ENCODE assay signal across 11 cellular contexts in the genomic region with DNA sequence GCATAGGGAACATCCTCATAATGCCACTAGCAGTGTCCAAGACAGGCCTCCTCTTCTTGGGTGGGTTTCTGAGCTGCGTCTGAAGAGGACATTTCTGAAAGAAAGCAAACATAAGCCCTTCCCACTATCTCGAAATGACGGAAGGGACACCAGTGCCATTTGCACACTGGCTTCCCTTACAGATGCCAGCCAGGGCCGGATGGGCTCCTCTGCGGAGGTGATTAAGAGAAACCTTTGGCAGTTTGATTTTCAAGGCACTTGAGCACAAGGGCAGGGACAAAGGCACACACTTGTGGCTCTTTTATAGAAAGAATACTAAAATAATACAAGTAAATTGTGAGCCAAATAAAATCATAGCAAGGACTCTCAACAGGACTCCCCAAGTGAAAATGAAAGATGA.
DNase-seq lines count a peak whose midpoint lies in the region; ATAC-seq and TF ChIP-seq lines count a peak whose summit lies in the region.
"Had no signal": no experiment of that assay in that cellular context is flagged by ENCODE, and none has a peak within 500 bp of the region (broad histone marks: within the 10 kb centered on the region; RNA-seq: fewer than 3 reads in every experiment).

No MANE protein-coding gene starts in this region.

- H3K79me2 ChIP-seq in parathyroid adenoma (no peaks in the 10 kb centered on the region), mesendoderm (ENCODE audit: control insufficient read depth, insufficient read depth, low read length) (no peaks in the 10 kb centered on the region)

- intact Hi-C loops in heart left ventricle (cut with DNase I): loop anchor here in 6 of 10 donors (5.0 to 10.0 kb wide), 4 partner anchors 86 to 126 kb away; no protein-coding TSS in a partner anchor
- intact Hi-C loops in upper lobe of right lung (cut with DNase I): no loop called here

- H3K4ac ChIP-seq in mesendoderm (ENCODE audit: low read depth, low read length): no peak overlapping the region

- TF ChIP-seq POLR2A in heart left ventricle (IDR thresholded peaks at IDR 0.05): no peak

- H3K23ac ChIP-seq in mesendoderm (ENCODE audit: low read length): no peak overlapping the region

- no peak overlapping the region for H4K8ac ChIP-seq in mesendoderm (ENCODE audit: low read depth, low read length)

- no peak overlapping the region for H2BK5ac ChIP-seq in mesendoderm (ENCODE audit: low read length)

- H3K4me3 ChIP-seq in astrocyte of the cerebellum (ENCODE audit: low read depth, low read length): peak overlapping the region; percentile 3
- H3K4me3 ChIP-seq in heart left ventricle: peak overlapping the region in 8 of 12 donors; percentile 12 to 47 (median 34)
- no peak overlapping the region for H3K4me3 ChIP-seq in parathyroid adenoma (ENCODE audit: low read depth, low read length)
- H3K4me3 ChIP-seq in upper lobe of right lung: peak overlapping the region; percentile 22
- no peak overlapping the region for H3K4me3 ChIP-seq in mesendoderm (ENCODE audit: low read length)

- H2AFZ ChIP-seq in parathyroid adenoma: peak overlapping the region; percentile 72

- H3K4me1 ChIP-seq in heart left ventricle (peaks cover 0 to 45% (median 16%) of the 10 kb centered on the region in 12 donors), parathyroid adenoma (peaks cover 6% of the 10 kb centered on the region), upper lobe of right lung (peaks cover 12% of the 10 kb centered on the region), mesendoderm (ENCODE audit: control insufficient read depth, low read depth, low read length) (no peaks in the 10 kb centered on the region)

- H3K27me3 ChIP-seq in heart left ventricle (no peaks in the 10 kb centered on the region), parathyroid adenoma (ENCODE audit: control insufficient read depth, insufficient read depth, low read length) (no peaks in the 10 kb centered on the region), upper lobe of right lung (no peaks in the 10 kb centered on the region), mesendoderm (ENCODE audit: insufficient read depth, low read length, poor library complexity) (no peaks in the 10 kb centered on the region)

- no peak overlapping the region for H3K56ac ChIP-seq in mesendoderm (ENCODE audit: low read length)

- no peaks in the 10 kb centered on the region for H3K9me3 ChIP-seq in heart left ventricle
- no peaks in the 10 kb centered on the region for H3K9me3 ChIP-seq in parathyroid adenoma (ENCODE audit: control insufficient read depth, low read length)
- H3K9me3 ChIP-seq in upper lobe of right lung: no peaks in the 10 kb centered on the region

- WGBS in heart left ventricle, 4 donors: 52 to 64% (median 63%) methylated on average over 5 of the region's 5 CpGs
- WGBS in mesendoderm (ENCODE audit: extremely low coverage, insufficient coverage, low lambda C conversion rate): no CpG with 5 or more reads among the region's 5 CpGs

- in situ Hi-C loops in astrocyte of the cerebellum (cut with HindIII; ENCODE audit: low sequenced_read_pairs): no loop called here

- H3K9ac ChIP-seq in parathyroid adenoma (no peak overlapping the region), mesendoderm (ENCODE audit: low read length) (no peak overlapping the region)

- H2AK5ac ChIP-seq in mesendoderm (ENCODE audit: low read length): no peak overlapping the region

- no peak overlapping the region for H3K18ac ChIP-seq in mesendoderm (ENCODE audit: low read length)

- peak overlapping the region; percentile 13 for H3K4me2 ChIP-seq in parathyroid adenoma (ENCODE audit: low read length)
- no peak overlapping the region for H3K4me2 ChIP-seq in mesendoderm (ENCODE audit: low read length)

- H4K5ac ChIP-seq in mesendoderm (ENCODE audit: low read length): no peak overlapping the region

- peak in 2 of 4 donors; percentile 37 to 64 for ATAC-seq in heart left ventricle
- peak; percentile 53 for ATAC-seq in upper lobe of right lung
- no peak for ATAC-seq in esophagus mucosa
- no peak for ATAC-seq in HG02973 (IDR thresholded peaks at IDR 0.05; ENCODE audit: unreplicated experiment)

- H2BK15ac ChIP-seq in mesendoderm (replicated peaks; ENCODE audit: low read depth): no peak overlapping the region

- H3K27ac ChIP-seq in heart left ventricle (peak overlapping the region; percentile 58 to 92 (median 80)), parathyroid adenoma (no peak overlapping the region), upper lobe of right lung (peak overlapping the region; percentile 72), mesendoderm (ENCODE audit: low read depth, low read length) (no peak overlapping the region)

- no peaks in the 10 kb centered on the region for H3K79me1 ChIP-seq in mesendoderm (ENCODE audit: low read length)

- DNase-seq in astrocyte of the cerebellum (ENCODE audit: low read depth) (no peak), heart left ventricle (peak in 1 of 5 donors; percentile 31), upper lobe of right lung (no peak), mesendoderm (no peak)
- DNase-seq: activated CD8-positive, alpha-beta memory T cell treated with anti-CD3 and anti-CD28 coated beads, Interleukin-2, amount 50 U/mL, for 4 hours; effector memory CD4-positive, alpha-beta T cell; NCI-H446 treated with DMSO at 0.1 percent for 48 hours; stimulated activated CD8-positive, alpha-beta memory T cell treated with anti-CD3 and anti-CD28 coated beads, Interleukin-4, amount 100 ng/mL, for 48 hours had no signal

- no peaks in the 10 kb centered on the region for H3K36me3 ChIP-seq in heart left ventricle
- H3K36me3 ChIP-seq in parathyroid adenoma (ENCODE audit: control insufficient read depth, insufficient read depth, low read length): no peaks in the 10 kb centered on the region
- no peaks in the 10 kb centered on the region for H3K36me3 ChIP-seq in upper lobe of right lung
- H3K36me3 ChIP-seq in mesendoderm (ENCODE audit: control insufficient read depth, insufficient read depth, low read length): no peaks in the 10 kb centered on the region

- H2BK120ac ChIP-seq in mesendoderm (ENCODE audit: low read depth, low read length): no peak overlapping the region

- TF ChIP-seq CTCF in astrocyte of the cerebellum (IDR thresholded peaks at IDR 0.05; ENCODE audit: low read depth, low read length, missing control alignments) (no peak), heart left ventricle (IDR thresholded peaks at IDR 0.05) (no peak), parathyroid adenoma (IDR thresholded peaks at IDR 0.05) (no peak), upper lobe of right lung (IDR thresholded peaks at IDR 0.05) (no peak)

Comparison
In these comparisons a context has a peak if more than half of its experiments do, and no peak if none do; other contexts are left out.
1. H3K4me3 ChIP-seq: peak in astrocyte of the cerebellum (single experiment), heart left ventricle (8 of 12) and upper lobe of right lung (single experiment); none in parathyroid adenoma (single experiment) and mesendoderm (single experiment).
2. H3K27ac ChIP-seq: peak in heart left ventricle (12 of 12) and upper lobe of right lung (single experiment); none in parathyroid adenoma (single experiment) and mesendoderm (single experiment).